In the genomic region with DNA sequence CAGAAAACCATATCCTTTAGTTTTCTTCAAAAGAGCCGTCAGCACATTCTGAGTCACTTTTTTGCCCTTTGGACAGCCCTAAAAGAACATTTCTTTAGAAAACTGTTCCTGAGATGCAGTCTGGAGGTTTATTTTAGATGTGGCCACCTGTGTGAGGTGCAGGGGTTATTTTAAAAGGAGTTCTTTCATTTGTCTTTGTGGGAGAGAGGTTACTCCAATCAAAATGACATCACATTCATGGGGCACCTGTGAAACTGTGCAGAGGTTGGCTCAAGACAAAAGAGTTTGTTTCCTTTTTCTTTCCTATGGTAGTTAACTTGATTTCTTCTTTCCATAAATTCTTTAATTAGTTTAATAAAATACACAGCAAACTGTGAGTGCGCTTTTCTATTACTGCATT, we compare ENCODE assay signal across 25 cellular contexts.
"Had no signal": no experiment of that assay in that cellular context is flagged by ENCODE, and none has a peak within 500 bp of the region (broad histone marks: within the 10 kb centered on the region; RNA-seq: fewer than 3 reads in every experiment).

No MANE protein-coding gene starts in this region.

- H3K36me3 ChIP-seq: left lung, ovary, right lobe of liver, suprapubic skin, transverse colon, upper lobe of right lung, uterus had no signal

- H3K27me3 ChIP-seq: dorsolateral prefrontal cortex, left lung, ovary, right lobe of liver, suprapubic skin, transverse colon, upper lobe of right lung, uterus had no signal

- ATAC-seq: left lung; naive thymus-derived CD8-positive, alpha-beta T cell; right lobe of liver; stimulated activated naive CD8-positive, alpha-beta T cell treated with anti-CD3 and anti-CD28 coated beads, Interleukin-15, amount 100 ng/mL, for 72 hours; upper lobe of right lung had no signal

- H3K9me3 ChIP-seq: ovary, right lobe of liver, suprapubic skin, upper lobe of right lung, uterus had no signal

- DNase-seq: cortex of kidney; dorsolateral prefrontal cortex; effector CD4-positive, alpha-beta T cell; kidney; left lung; mammary epithelial cell; mesendoderm; midbrain; naive thymus-derived CD8-positive, alpha-beta T cell; nephron progenitor cell; nucleus accumbens; ovary; posterior cingulate gyrus; right lobe of liver; small intestine; stimulated activated CD4-positive, alpha-beta T cell treated with anti-CD3 and anti-CD28 coated beads, Interleukin-15, amount 100 ng/mL, for 24 hours; stimulated activated CD4-positive, alpha-beta T cell treated with anti-CD3 and anti-CD28 coated beads, Interleukin-2, amount 100 ng/mL, for 48 hours; stimulated activated CD8-positive, alpha-beta memory T cell treated with anti-CD3 and anti-CD28 coated beads, Interleukin-4, amount 100 ng/mL, for 48 hours; stimulated activated naive CD4-positive, alpha-beta T cell; stimulated activated naive CD8-positive, alpha-beta T cell treated with anti-CD3 and anti-CD28 coated beads, Interleukin-15, amount 100 ng/mL, for 72 hours; transverse colon; upper lobe of right lung; uterus had no signal

- H3K4me3 ChIP-seq: dorsolateral prefrontal cortex, left lung, ovary, right lobe of liver, suprapubic skin, transverse colon, upper lobe of right lung, uterus had no signal

- H3K4me1 ChIP-seq: left lung, right lobe of liver, suprapubic skin, transverse colon, upper lobe of right lung, uterus had no signal

- FAIRE-seq: frontal cortex, kidney, small intestine had no signal

- H3K27ac ChIP-seq: dorsolateral prefrontal cortex, left lung, ovary, right lobe of liver, suprapubic skin, transverse colon, upper lobe of right lung, uterus had no signal
